Comparison of ENCODE assay signal across 21 cellular contexts in genomic region chr6:162389353-162390085, GRCh38.
"Had no signal": no experiment of that assay in that cellular context is flagged by ENCODE, and none has a peak within 500 bp of the region (broad histone marks: within the 10 kb centered on the region; RNA-seq: fewer than 3 reads in every experiment).

No MANE protein-coding gene starts in this region.

- H3K27me3 ChIP-seq: dorsolateral prefrontal cortex, gastrocnemius medialis, left lung, neutrophil, right atrium auricular region, spleen, transverse colon, upper lobe of right lung, uterus had no signal

- H3K4me3 ChIP-seq: dorsolateral prefrontal cortex, gastrocnemius medialis, left lung, lung, right atrium auricular region, skin epidermis, spleen, transverse colon, upper lobe of right lung, uterus had no signal

- ATAC-seq: esophagus mucosa; gastrocnemius medialis; left lung; natural killer cell; stimulated activated naive CD8-positive, alpha-beta T cell treated with anti-CD3 and anti-CD28 coated beads, Interleukin-15, Interleukin-2, amounts not matched to agents 100 U/mL and 50 U/mL, for 24 hours; upper lobe of right lung had no signal

- H3K9me3 ChIP-seq: gastrocnemius medialis, left lung, right atrium auricular region, spleen, transverse colon, upper lobe of right lung, uterus had no signal

- H3K9ac ChIP-seq: parathyroid adenoma had no signal

- H3K27ac ChIP-seq: dorsolateral prefrontal cortex, left lung, neutrophil, parathyroid adenoma, skin epidermis, spleen, transverse colon, upper lobe of right lung had no signal

- H3K36me3 ChIP-seq: gastrocnemius medialis, left lung, neutrophil, right atrium auricular region, spleen, transverse colon, upper lobe of right lung, uterus had no signal

- FAIRE-seq: colon had no signal

- H3K4me1 ChIP-seq: left lung, parathyroid adenoma, spleen, transverse colon, upper lobe of right lung, uterus had no signal

- DNase-seq: central memory CD4-positive, alpha-beta T cell; dorsolateral prefrontal cortex; effector CD4-positive, alpha-beta T cell; foreskin fibroblast; gastrocnemius medialis; head of caudate nucleus; left lung; natural killer cell; spleen; stimulated activated CD4-positive, alpha-beta T cell treated with anti-CD3 and anti-CD28 coated beads, Interleukin-4, amount 100 ng/mL, for 4 hours; stimulated activated naive CD8-positive, alpha-beta T cell treated with anti-CD3 and anti-CD28 coated beads, Interleukin-15, Interleukin-2, amounts not matched to agents 100 U/mL and 50 U/mL, for 24 hours; transverse colon; upper lobe of right lung; uterus had no signal
